18 cellular contexts compared by ENCODE assay signal in genomic region chr12:12941450-12942350, GRCh38. TPM values are rescaled to one million over a fixed set of nuclear protein-coding genes. Genes with fewer than 3 reads are reported as not detected.
A peak's percentile ranks its signal among the peaks of the same experiment; 100 is the strongest.
DNase-seq lines count a peak whose midpoint lies in the region; TF ChIP-seq lines count a peak whose summit lies in the region.
"Had no signal": no experiment of that assay in that cellular context is flagged by ENCODE, and none has a peak within 500 bp of the region (broad histone marks: within the 10 kb centered on the region; RNA-seq: fewer than 3 reads in every experiment).

No MANE protein-coding gene starts in this region.

- in situ Hi-C loops in GM23248 (cut with MboI) = no loop called here

- H3K79me2 ChIP-seq in GM23248 (ENCODE audit: insufficient read depth) = no peaks in the 10 kb centered on the region
- peaks cover 2% of the 10 kb centered on the region for H3K79me2 ChIP-seq in trophoblast cell (ENCODE audit: control insufficient read depth, insufficient read depth, low read length, poor library complexity)

- no peak overlapping the region for H4K8ac ChIP-seq in trophoblast cell (ENCODE audit: low read depth, low read length)

- H3K4me1 ChIP-seq in GM23248 (ENCODE audit: insufficient read depth) (peaks cover 15% of the 10 kb centered on the region), esophagus muscularis mucosa (peaks cover 0 to 11% (median 11%) of the 10 kb centered on the region in 4 donors), trophoblast cell (ENCODE audit: control insufficient read depth in 1 of 2, insufficient read depth in 2 of 2, low read length in 2 of 2) (peaks cover 12 to 16% of the 10 kb centered on the region in 2 experiments)
- H3K4me1 ChIP-seq: HAP-1 had no signal

- no peak overlapping the region for H2BK120ac ChIP-seq in trophoblast cell (ENCODE audit: insufficient read depth, low read length, poor library complexity)

- H3K27ac ChIP-seq in GM23248 (no peak overlapping the region), esophagus muscularis mucosa (replicated peaks in 1 of 4) (no peak overlapping the region), trophoblast cell (ENCODE audit: low read depth, low read length) (peak overlapping the region; percentile 7)

- H3K4me2 ChIP-seq in GM23248 (ENCODE audit: unreplicated experiment) = no peak overlapping the region
- no peak overlapping the region for H3K4me2 ChIP-seq in trophoblast cell (ENCODE audit: low read length)
- H3K4me2 ChIP-seq: SK-N-SH had no signal

- no peaks in the 10 kb centered on the region for H3K9me3 ChIP-seq in GM23248 (ENCODE audit: low read depth)
- no peaks in the 10 kb centered on the region for H3K9me3 ChIP-seq in esophagus muscularis mucosa
- H3K9me3 ChIP-seq in trophoblast cell (ENCODE audit: insufficient read depth, low read depth, low read length) = no peaks in the 10 kb centered on the region
- H3K9me3 ChIP-seq: HAP-1, SK-N-SH had no signal

- intact Hi-C loops in esophagus muscularis mucosa (cut with DNase I) = no loop called here

- no peaks in the 10 kb centered on the region for H3K9me2 ChIP-seq in GM23248 (ENCODE audit: insufficient read depth)
- H3K9me2 ChIP-seq: SK-N-SH had no signal

- no peak for TF ChIP-seq CTCF in esophagus muscularis mucosa (IDR thresholded peaks at IDR 0.05)

- H3K4me3 ChIP-seq in GM23248 = no peak overlapping the region
- no peak overlapping the region for H3K4me3 ChIP-seq in esophagus muscularis mucosa
- H3K4me3 ChIP-seq in trophoblast cell (ENCODE audit: low read depth, low read length) = no peak overlapping the region
- H3K4me3 ChIP-seq: HAP-1 had no signal

- H3K23ac ChIP-seq in trophoblast cell (ENCODE audit: low read length) = no peak overlapping the region

- WGBS in GM23248 (ENCODE audit: low coverage in 1 of 2, low lambda C conversion rate in 2 of 2, missing lambda C conversion rate in 2 of 2), 2 experiments = 88 to 92% methylated on average over 10 of the region's 10 CpGs
- 91% methylated on average over 10 of the region's 10 CpGs for WGBS in esophagus muscularis mucosa
- WGBS in trophoblast cell (ENCODE audit: extremely low coverage, insufficient coverage, insufficient read length) = no CpG with 5 or more reads among the region's 10 CpGs

- H4K20me1 ChIP-seq in GM23248 (ENCODE audit: insufficient read depth) = no peaks in the 10 kb centered on the region

- H3K4ac ChIP-seq in trophoblast cell (ENCODE audit: low read depth, low read length) = no peak overlapping the region

- H3K9ac ChIP-seq in GM23248 = no peak overlapping the region
- no peak overlapping the region for H3K9ac ChIP-seq in trophoblast cell (ENCODE audit: low read length)
- H3K9ac ChIP-seq: SK-N-SH had no signal

- DNase-seq in GM23248 = peak; percentile 61
- DNase-seq in LHCN-M2 (ENCODE audit: low read depth) = peak; percentile 29
- peak; percentile 82 for DNase-seq in esophagus muscularis mucosa (ENCODE audit: extremely low spot score)
- DNase-seq in trophoblast cell = no peak
- no peak for DNase-seq in H4 (ENCODE audit: low spot score)
- DNase-seq in GDM1 (lab: John Stamatoyannopoulos, UW) = no peak
- DNase-seq in SW480 (ENCODE audit: low spot score) = no peak
- DNase-seq: CD8-positive, alpha-beta memory T cell; DMS 273 treated with DMSO at 0.1 percent for 48 hours; NCI-H1092; NCI-H1694; NCI-H345; NCI-H748 treated with DMSO at 0.1 percent for 48 hours; SK-N-SH had no signal

- no peak overlapping the region for H4K91ac ChIP-seq in trophoblast cell (ENCODE audit: low read depth, low read length)

- no peak overlapping the region for H2BK12ac ChIP-seq in trophoblast cell (ENCODE audit: low read length)

- H4K12ac ChIP-seq in trophoblast cell (ENCODE audit: low read depth, low read length) = no peak overlapping the region

- no peak overlapping the region for H3K18ac ChIP-seq in trophoblast cell (ENCODE audit: low read length)

- no peak overlapping the region for H2BK5ac ChIP-seq in trophoblast cell (ENCODE audit: low read depth, low read length, poor library complexity)

- H3K14ac ChIP-seq in trophoblast cell (ENCODE audit: low read length) = no peak overlapping the region

- peaks cover 5% of the 10 kb centered on the region for H3F3A ChIP-seq in GM23248 (ENCODE audit: insufficient read depth)

- TF ChIP-seq POLR2A in esophagus muscularis mucosa (IDR thresholded peaks at IDR 0.05; ENCODE audit: low read depth) = no peak

- peaks cover 12% of the 10 kb centered on the region for H3K79me1 ChIP-seq in trophoblast cell (ENCODE audit: low read length)

- H2AK5ac ChIP-seq in trophoblast cell (ENCODE audit: low read length) = no peak overlapping the region

- no peaks in the 10 kb centered on the region for H3K27me3 ChIP-seq in GM23248 (replicated peaks; ENCODE audit: insufficient read depth)
- no peaks in the 10 kb centered on the region for H3K27me3 ChIP-seq in esophagus muscularis mucosa
- no peaks in the 10 kb centered on the region for H3K27me3 ChIP-seq in trophoblast cell (ENCODE audit: insufficient read depth, low read length)

- H3K36me3 ChIP-seq in GM23248 (ENCODE audit: low read depth) = no peaks in the 10 kb centered on the region
- no peaks in the 10 kb centered on the region for H3K36me3 ChIP-seq in esophagus muscularis mucosa
- H3K36me3 ChIP-seq in trophoblast cell (ENCODE audit: control insufficient read depth in 1 of 2, insufficient read depth in 2 of 2, low read length in 2 of 2) = peaks cover 0 to 2% of the 10 kb centered on the region in 2 experiments
- H3K36me3 ChIP-seq: HAP-1 had no signal

- no peak for TF ChIP-seq EP300 in esophagus muscularis mucosa (IDR thresholded peaks at IDR 0.05)

- H2AFZ ChIP-seq in GM23248 (no peak overlapping the region), trophoblast cell (ENCODE audit: insufficient read depth, low read length, poor library complexity) (no peak overlapping the region)

RNA-seq across cellular contexts. Expression of gene GPRC5D, which starts 10.3 kb away (rescaled TPM):
- not detected in 2 replicates for total RNA-seq in GM23248 (2014; rRNA removed; shearing (Covaris generic))
- polyA plus RNA-seq in GM23248 (2016; fragmentation: Nextera tagmentation; extraction: Ambion mirVana) = not detected in 2 replicates
- total RNA-seq in LHCN-M2 (2014; rRNA removed) (not detected in 2 replicates), esophagus muscularis mucosa (under 1 TPM in 1 of 4 donors, not detected in 3; 0.84 TPM)
- not detected for polyA plus RNA-seq in LHCN-M2 (2012)
- polyA plus RNA-seq in trophoblast cell (2013) = not detected in 2 replicates
- not detected in 2 replicates for total RNA-seq in H4 (2014; rRNA removed; shearing (Covaris generic))
- total RNA-seq: CD8-positive, alpha-beta memory T cell; Right ventricle myocardium inferior had no signal
- polyA plus RNA-seq: AG04450, BJ, SK-N-SH had no signal

RNA-seq across cellular contexts. Expression of gene GPRC5A, which starts 50.3 kb away (rescaled TPM):
- total RNA-seq in GM23248 (2014; rRNA removed; shearing (Covaris generic)) = 32.9 and 37.8 TPM in 2 replicates
- polyA plus RNA-seq in GM23248 (2016; fragmentation: Nextera tagmentation; extraction: Ambion mirVana) = 84.8 and 85.9 TPM in 2 replicates
- total RNA-seq in LHCN-M2 (2014; rRNA removed) (1.7 and 2.6 TPM in 2 replicates), esophagus muscularis mucosa (10 to 100 TPM in 1 of 4 donors, 1 to 10 TPM in 3; 2.9 to 30.0 (median 3.8) TPM)
- 2.1 TPM for polyA plus RNA-seq in LHCN-M2 (2012)
- 44.7 and 55.0 TPM in 2 replicates for polyA plus RNA-seq in trophoblast cell (2013)
- total RNA-seq in H4 (2014; rRNA removed; shearing (Covaris generic)) = 10.1 and 10.9 TPM in 2 replicates
- total RNA-seq: CD8-positive, alpha-beta memory T cell had no signal
- polyA plus RNA-seq: CD8-positive, alpha-beta memory T cell had no signal

RNA-seq across cellular contexts. Expression of gene HEBP1, which starts 58.4 kb away (rescaled TPM):
- total RNA-seq in GM23248 (2014; rRNA removed; shearing (Covaris generic)) = 14.5 and 17.4 TPM in 2 replicates
- polyA plus RNA-seq in GM23248 (2016; fragmentation: Nextera tagmentation; extraction: Ambion mirVana) = 83.0 and 92.9 TPM in 2 replicates
- 7.7 and 8.0 TPM in 2 replicates for total RNA-seq in LHCN-M2 (2014; rRNA removed)
- 72.8 TPM for polyA plus RNA-seq in LHCN-M2 (2012)
- 10 to 100 TPM; 40.6 to 70.6 (median 61.9) TPM for total RNA-seq in esophagus muscularis mucosa
- 84.9 and 94.4 TPM in 2 replicates for polyA plus RNA-seq in trophoblast cell (2013)
- total RNA-seq in H4 (2014; rRNA removed; shearing (Covaris generic)) = 6.9 and 8.8 TPM in 2 replicates

Comparison
In these comparisons a context has a peak if more than half of its experiments do, and no peak if none do; other contexts are left out.
1. DNase-seq: peak in GM23248 (single experiment), LHCN-M2 (single experiment) and esophagus muscularis mucosa (single experiment); none in trophoblast cell (0 of 2), H4 (single experiment), GDM1 (single experiment) and SW480 (single experiment).